1 cellular context compared by ENCODE assay signal in the genomic region with DNA sequence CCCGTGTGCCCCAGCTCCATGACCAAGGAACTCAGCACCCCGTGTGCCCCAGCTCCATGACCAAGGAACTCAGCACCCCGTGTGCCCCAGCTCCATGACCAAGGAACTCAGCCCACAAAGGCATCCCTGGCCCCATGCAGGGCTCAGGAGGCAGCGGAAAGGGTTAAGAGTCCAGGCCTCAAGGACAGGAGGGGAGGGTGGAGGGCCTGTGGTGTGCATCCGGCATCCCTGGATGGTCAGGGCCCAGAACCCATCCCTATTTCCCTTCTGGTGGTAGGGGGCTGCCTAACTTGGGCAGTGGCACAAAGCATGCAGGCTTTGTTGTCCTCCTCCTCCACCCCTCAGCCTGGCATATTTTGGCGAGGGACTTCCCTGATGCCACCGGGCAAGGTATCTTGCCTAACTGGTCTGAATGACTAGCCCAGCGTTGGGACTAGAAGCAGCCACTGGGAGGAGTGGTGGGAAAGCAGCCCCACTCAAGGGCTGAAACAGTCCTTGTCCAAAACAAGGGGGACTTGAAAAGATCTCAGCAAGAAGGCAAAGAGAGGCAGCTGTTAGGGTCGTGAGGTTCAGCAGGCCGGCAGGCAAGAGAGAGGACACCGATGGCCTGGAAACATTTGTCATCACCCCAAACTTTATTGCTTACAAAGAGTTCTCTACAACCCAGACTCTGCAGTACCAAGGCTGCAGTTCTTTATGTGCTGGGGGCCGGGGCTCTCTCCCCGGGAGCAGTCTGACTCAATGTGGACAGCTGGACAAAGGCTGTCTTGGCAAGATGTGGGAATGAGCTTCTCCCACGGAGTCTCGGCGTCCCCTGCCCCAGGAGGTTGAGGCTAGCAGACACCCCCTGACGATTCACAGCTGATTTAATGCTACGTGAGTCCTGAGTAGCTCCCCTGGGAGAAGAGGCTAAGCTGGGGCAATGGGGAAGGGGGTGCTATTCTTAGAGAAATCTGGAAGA.
A peak's percentile ranks its signal among the peaks of the same experiment; 100 is the strongest.
TF ChIP-seq lines count a peak whose summit lies in the region.

No MANE protein-coding gene starts in this region.

TF ChIP-seq in GM12878, 131 proteins besides CTCF, POLR2A, EP300 and RAD21:
- no peak for TF ChIP-seq RB1 (IDR thresholded peaks at IDR 0.05; ENCODE audit: borderline replicate concordance)
- peak; percentile 29; the same call in 1 of the 2 replicates for TF ChIP-seq PML (IDR thresholded peaks at IDR 0.05; ENCODE audit: low read length)
- no peak for TF ChIP-seq TBL1XR1 (IDR thresholded peaks at IDR 0.05; ENCODE audit: low read depth, low read length)
- TF ChIP-seq, protein P1, sequence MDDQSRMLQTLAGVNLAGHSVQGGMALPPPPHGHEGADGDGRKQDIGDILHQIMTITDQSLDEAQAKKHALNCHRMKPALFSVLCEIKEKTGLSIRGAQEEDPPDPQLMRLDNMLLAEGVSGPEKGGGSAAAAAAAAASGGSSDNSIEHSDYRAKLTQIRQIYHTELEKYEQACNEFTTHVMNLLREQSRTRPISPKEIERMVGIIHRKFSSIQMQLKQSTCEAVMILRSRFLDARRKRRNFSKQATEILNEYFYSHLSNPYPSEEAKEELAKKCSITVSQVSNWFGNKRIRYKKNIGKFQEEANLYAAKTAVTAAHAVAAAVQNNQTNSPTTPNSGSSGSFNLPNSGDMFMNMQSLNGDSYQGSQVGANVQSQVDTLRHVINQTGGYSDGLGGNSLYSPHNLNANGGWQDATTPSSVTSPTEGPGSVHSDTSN (IDR thresholded peaks at IDR 0.05; ENCODE audit: insufficient replicate concordance, low read depth, low read length) = no peak
- TF ChIP-seq NFYA (IDR thresholded peaks at IDR 0.05; ENCODE audit: borderline replicate concordance, low read depth, low read length) = no peak
- no peak for TF ChIP-seq SIN3A (IDR thresholded peaks at IDR 0.05; ENCODE audit: low read depth, low read length)
- peak; percentile 21; the same call in 1 of the 2 replicates for TF ChIP-seq MTA3 (IDR thresholded peaks at IDR 0.05; ENCODE audit: borderline replicate concordance, low read length)
